8 cellular contexts compared by ENCODE assay signal in genomic region chr5:144703776-144704175, GRCh38.
"Had no signal": no experiment of that assay in that cellular context is flagged by ENCODE, and none has a peak within 500 bp of the region (broad histone marks: within the 10 kb centered on the region; RNA-seq: fewer than 3 reads in every experiment).

No MANE protein-coding gene starts in this region.

- H3K9ac ChIP-seq: KMS-11 had no signal

- H3K4me3 ChIP-seq: K562 had no signal

- ATAC-seq: K562 had no signal

- H3K27ac ChIP-seq: HL-60, KMS-11 had no signal

- DNase-seq: Karpas-422, Kasumi-1, KBM-7, KG1 had no signal

- FAIRE-seq: HTR-8/SVneo, K562 had no signal

- H3K4me2 ChIP-seq: KMS-11 had no signal
